Comparison of ENCODE assay signal across 1 cellular context in the genomic region with DNA sequence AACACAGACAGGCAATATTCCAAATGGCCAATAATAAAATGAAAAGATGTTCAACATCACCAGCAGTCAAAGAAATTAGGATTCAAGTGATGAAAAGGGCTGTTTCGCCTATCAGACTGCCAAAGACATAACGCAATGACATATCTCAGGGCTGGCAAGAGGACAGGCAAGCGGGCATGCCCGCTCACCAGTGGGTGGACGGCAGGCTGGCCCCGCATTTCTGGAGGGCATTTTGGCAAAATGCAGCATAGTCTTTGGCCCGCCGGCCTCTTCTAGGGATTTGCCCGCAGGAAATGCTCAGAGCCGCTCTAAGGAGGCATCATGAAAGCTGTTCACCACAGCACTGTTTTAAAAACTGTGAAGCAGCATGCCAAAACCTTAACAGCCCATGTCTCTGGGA.
TF ChIP-seq lines count a peak whose summit lies in the region.

No MANE protein-coding gene starts in this region.

TF ChIP-seq in HepG2, 621 proteins besides CTCF, POLR2A, EP300 and RAD21:
- no peak for TF ChIP-seq KDM5B (CRISPR knock-in tag; IDR thresholded peaks at IDR 0.05; ENCODE audit: borderline replicate concordance)
- TF ChIP-seq CREB1 (IDR thresholded peaks at IDR 0.05): no peak
- TF ChIP-seq CREB1 (CRISPR knock-in tag; IDR thresholded peaks at IDR 0.05): no peak
- no peak for TF ChIP-seq KDM5A (IDR thresholded peaks at IDR 0.05; ENCODE audit: borderline replicate concordance, low read length)
- TF ChIP-seq ZNF782 (CRISPR knock-in tag; IDR thresholded peaks at IDR 0.05; ENCODE audit: borderline replicate concordance): no peak
- TF ChIP-seq ZNF557 (CRISPR knock-in tag; IDR thresholded peaks at IDR 0.05): no peak
- TF ChIP-seq ZNF713 (CRISPR knock-in tag; IDR thresholded peaks at IDR 0.05): no peak
- TF ChIP-seq SOX13 (IDR thresholded peaks at IDR 0.05): no peak
- TF ChIP-seq SOX13 (CRISPR knock-in tag; conservative IDR thresholded peaks at IDR 0.05 in 1 of 2, IDR thresholded peaks at IDR 0.05 in 1 of 2): no peak
- no peak for TF ChIP-seq ZNF225 (CRISPR knock-in tag; IDR thresholded peaks at IDR 0.05)
- TF ChIP-seq PRDM10 (CRISPR knock-in tag; IDR thresholded peaks at IDR 0.05; ENCODE audit: low read depth): no peak
